14 cellular contexts compared by ENCODE assay signal in genomic region chr21:43808832-43809251, GRCh38. TPM values are rescaled to one million over a fixed set of nuclear protein-coding genes. Genes with fewer than 3 reads are reported as not detected.
DNase-seq lines count a peak whose midpoint lies in the region; ATAC-seq and TF ChIP-seq lines count a peak whose summit lies in the region.
"Had no signal": no experiment of that assay in that cellular context is flagged by ENCODE, and none has a peak within 500 bp of the region (broad histone marks: within the 10 kb centered on the region; RNA-seq: fewer than 3 reads in every experiment).

No MANE protein-coding gene starts in this region.

- H3K27me3 ChIP-seq in RWPE2 (ENCODE audit: insufficient read depth, poor library complexity, severe bottlenecking) (no peaks in the 10 kb centered on the region), spleen (replicated peaks in 1 of 7) (no peaks in the 10 kb centered on the region)
- H3K27me3 ChIP-seq: SJSA1 had no signal

- peaks cover 3% of the 10 kb centered on the region; the same call in 1 of the 2 replicates for H3K36me3 ChIP-seq in RWPE2 (ENCODE audit: low read depth)
- H3K36me3 ChIP-seq in spleen, result peaks cover 0 to 29% (median 8%) of the 10 kb centered on the region in 6 donors

- TF ChIP-seq CTCF in RWPE2 (IDR thresholded peaks at IDR 0.05; ENCODE audit: poor library complexity, severe bottlenecking) (no peak), spleen (IDR thresholded peaks at IDR 0.05 in 8 of 11, conservative IDR thresholded peaks at IDR 0.05 in 3 of 11) (no peak), CD14-positive monocyte (IDR thresholded peaks at IDR 0.05) (no peak)

- no peak for TF ChIP-seq POLR2A in spleen (IDR thresholded peaks at IDR 0.05)

- H3K9me3 ChIP-seq in RWPE2 (ENCODE audit: severe bottlenecking) (no peaks in the 10 kb centered on the region), spleen (no peaks in the 10 kb centered on the region)
- H3K9me3 ChIP-seq: A549, HAP-1, SJSA1 had no signal

- intact Hi-C loops in Right ventricle myocardium inferior (cut with DNase I), result no loop called here
- intact Hi-C loops in Right ventricle myocardium superior (cut with DNase I), result no loop called here
- intact Hi-C loops in head of caudate nucleus (cut with DNase I), result no loop called here
- intact Hi-C loops in spleen (cut with DNase I; ENCODE audit: low total_unique reads), result no loop called here
- intact Hi-C loops in CD14-positive monocyte (cut with micrococcal nuclease), result no loop called here

- H3K4me1 Mint-ChIP-seq in CD14-positive monocyte, result peaks cover 82% of the 10 kb centered on the region

- H3K27ac ChIP-seq in RWPE2 (ENCODE audit: poor library complexity, severe bottlenecking), result no peak overlapping the region
- no peak overlapping the region for H3K27ac ChIP-seq in spleen
- H3K27ac ChIP-seq: A549, SJSA1 had no signal

- H3K4me3 ChIP-seq in RWPE2 (ENCODE audit: severe bottlenecking), result no peak overlapping the region
- H3K4me3 ChIP-seq in spleen, result no peak overlapping the region
- H3K4me3 ChIP-seq: A549, HAP-1, SJSA1 had no signal

- H3K4me3 Mint-ChIP-seq in CD14-positive monocyte, result no peak overlapping the region
- H3K4me3 Mint-ChIP-seq: CD4-positive, alpha-beta memory T cell had no signal

- H3K36me3 Mint-ChIP-seq in CD14-positive monocyte, result peaks cover 34 to 52% of the 10 kb centered on the region in 2 donors

- H3K27ac Mint-ChIP-seq in CD14-positive monocyte, result peak overlapping the region in 1 of 7 donors; percentile 18
- H3K27ac Mint-ChIP-seq: CD4-positive, alpha-beta memory T cell had no signal

- H3K4me1 ChIP-seq in RWPE2 (ENCODE audit: insufficient read depth, poor library complexity, severe bottlenecking) (peaks cover 15% of the 10 kb centered on the region), spleen (peaks cover 14 to 92% (median 64%) of the 10 kb centered on the region in 6 donors)

- peaks cover 0 to 2% (median 0%) of the 10 kb centered on the region in 7 donors for H3K9me3 Mint-ChIP-seq in CD14-positive monocyte
- H3K9me3 Mint-ChIP-seq: CD4-positive, alpha-beta memory T cell had no signal

- no peak for ATAC-seq in Right ventricle myocardium inferior
- no peak for ATAC-seq in Right ventricle myocardium superior (ENCODE audit: poor library complexity)
- 0 out of 3 replicates have a peak, but pooled peaks have one; percentile 3 for ATAC-seq in RWPE2 (ENCODE audit: low read depth)
- ATAC-seq: A549 had no signal

- H3K27me3 Mint-ChIP-seq in CD14-positive monocyte (ENCODE audit: low read depth in 3 of 3), result peaks cover 0 to 1% (median 0%) of the 10 kb centered on the region in 3 donors
- H3K27me3 Mint-ChIP-seq: CD4-positive, alpha-beta memory T cell had no signal

- WGBS in spleen, 5 donors, result 80 to 93% (median 86%) methylated on average over 11 to 22 of the region's 22 CpGs

- peak; percentile 56 for DNase-seq in Right ventricle myocardium inferior (ENCODE audit: missing footprints)
- DNase-seq in Right ventricle myocardium superior, result no peak
- DNase-seq in RWPE2 (ENCODE audit: low spot score), result no peak
- peak in 35 of 42 donors; percentile 23 to 85 (median 56) for DNase-seq in head of caudate nucleus
- DNase-seq in spleen, result peak; percentile 73
- DNase-seq in C1 segment of cervical spinal cord (lab: John Stamatoyannopoulos, UW), result no peak
- DNase-seq in CD14-positive monocyte (ENCODE audit: low spot score), result no peak
- DNase-seq in NCI-H2107 treated with DMSO at 0.1 percent for 48 hours (lab: John Stamatoyannopoulos, UW; ENCODE audit: unreplicated experiment), result no peak
- DNase-seq: CD4-positive, alpha-beta memory T cell; IMR-90; NCI-H2107 had no signal

RNA-seq across cellular contexts. Expression of gene RRP1, which starts 19.5 kb away (rescaled TPM):
- 10.1 TPM for total RNA-seq in Right ventricle myocardium inferior
- total RNA-seq in Right ventricle myocardium superior, result 9.4 TPM
- 10 to 100 TPM; 11.5 to 26.9 (median 20.5) TPM for total RNA-seq in spleen
- polyA plus RNA-seq in spleen, result 10 to 100 TPM; 12.6 to 18.8 (median 15.8) TPM
- polyA plus RNA-seq in CD14-positive monocyte, result 1 to 10 TPM; 2.7 to 4.6 TPM

RNA-seq across cellular contexts. Expression of gene CSTB, which starts 32.7 kb away (rescaled TPM):
- 44.1 TPM for total RNA-seq in Right ventricle myocardium inferior
- total RNA-seq in Right ventricle myocardium superior, result 36.1 TPM
- 10 to 100 TPM; 10.5 to 36.6 (median 28.6) TPM for total RNA-seq in spleen
- polyA plus RNA-seq in spleen, result 10 to 100 TPM; 39.6 to 93.8 (median 48.5) TPM
- 100 to 1,000 TPM; 115 to 120 TPM for polyA plus RNA-seq in CD14-positive monocyte

RNA-seq across cellular contexts. Expression of gene AGPAT3, which starts 56.2 kb away (rescaled TPM):
- 93.4 TPM for total RNA-seq in Right ventricle myocardium inferior
- total RNA-seq in Right ventricle myocardium superior, result 96.3 TPM
- total RNA-seq in spleen, result 10 to 100 TPM; 50.8 to 92.0 (median 64.5) TPM
- 10 to 100 TPM in 1 of 3 donors, 1 to 10 TPM in 2; 6.9 to 20.7 (median 8.3) TPM for polyA plus RNA-seq in spleen
- 10 to 100 TPM; 24.9 to 26.2 TPM for polyA plus RNA-seq in CD14-positive monocyte

Comparison
In these comparisons a context has a peak if more than half of its experiments do, and no peak if none do; other contexts are left out.
1. DNase-seq: peak in Right ventricle myocardium inferior (single experiment), head of caudate nucleus (35 of 42) and spleen (single experiment); none in Right ventricle myocardium superior (single experiment), RWPE2 (single experiment), C1 segment of cervical spinal cord (0 of 14), CD14-positive monocyte (single experiment) and NCI-H2107 treated with DMSO at 0.1 percent for 48 hours (single experiment).